ENCODE assay signal across 32 cellular contexts in genomic region chr18:76948345-76948744, GRCh38.
"Had no signal": no experiment of that assay in that cellular context is flagged by ENCODE, and none has a peak within 500 bp of the region (broad histone marks: within the 10 kb centered on the region; RNA-seq: fewer than 3 reads in every experiment).

No MANE protein-coding gene starts in this region.

- H3K4me3 ChIP-seq: adrenal gland, cardiac muscle cell, pancreas, psoas muscle, sigmoid colon, thyroid gland, upper lobe of left lung, vagina had no signal

- H3K27ac Mint-ChIP-seq: activated CD4-positive, alpha-beta memory T cell treated with anti-CD3 and anti-CD28 coated beads, Interleukin-2, amount 10 ng/mL, durations not matched to agents 7 days and 5 days; activated naive CD8-positive, alpha-beta T cell treated with anti-CD3 and anti-CD28 coated beads for 36 hours; brain; stimulated activated memory B cell treated with anti-CD40 and anti-IgM and Interleukin-4, amounts not matched to agents 10 μg/mL and 1 μg/mL and 100 μg/mL, for 72 hours; stimulated activated naive CD8-positive, alpha-beta T cell treated with anti-CD3 and anti-CD28 coated beads, Interleukin-15, amount 100 ng/mL, for 72 hours had no signal

- H3K9me3 ChIP-seq: adrenal gland, pancreas, psoas muscle, sigmoid colon, thyroid gland, upper lobe of left lung, vagina had no signal

- H3K27me3 Mint-ChIP-seq: activated CD4-positive, alpha-beta memory T cell treated with anti-CD3 and anti-CD28 coated beads, Interleukin-2, amount 10 ng/mL, durations not matched to agents 7 days and 5 days; activated naive CD8-positive, alpha-beta T cell treated with anti-CD3 and anti-CD28 coated beads for 36 hours; brain; naive B cell; stimulated activated memory B cell treated with anti-CD40 and anti-IgM and Interleukin-4, amounts not matched to agents 10 μg/mL and 1 μg/mL and 100 μg/mL, for 72 hours; stimulated activated naive CD8-positive, alpha-beta T cell treated with anti-CD3 and anti-CD28 coated beads, Interleukin-15, amount 100 ng/mL, for 72 hours had no signal

- H3K9me3 Mint-ChIP-seq: activated CD4-positive, alpha-beta memory T cell treated with anti-CD3 and anti-CD28 coated beads, Interleukin-2, amount 10 ng/mL, durations not matched to agents 7 days and 5 days had no signal

- H3K4me3 Mint-ChIP-seq: activated CD4-positive, alpha-beta memory T cell treated with anti-CD3 and anti-CD28 coated beads, Interleukin-2, amount 10 ng/mL, durations not matched to agents 7 days and 5 days; activated naive CD8-positive, alpha-beta T cell treated with anti-CD3 and anti-CD28 coated beads for 36 hours; brain; naive B cell; stimulated activated memory B cell treated with anti-CD40 and anti-IgM and Interleukin-4, amounts not matched to agents 10 μg/mL and 1 μg/mL and 100 μg/mL, for 72 hours; stimulated activated naive CD8-positive, alpha-beta T cell treated with anti-CD3 and anti-CD28 coated beads, Interleukin-15, amount 100 ng/mL, for 72 hours had no signal

- DNase-seq: activated CD4-positive, alpha-beta memory T cell treated with anti-CD3 and anti-CD28 coated beads, Interleukin-2, amount 10 ng/mL, durations not matched to agents 7 days and 5 days; activated CD4-positive, alpha-beta T cell treated with anti-CD3 and anti-CD28 coated beads for 48 hours; activated gamma-delta T cell treated with Interleukin-2 at 50 U/mL for 16 hours; activated naive CD8-positive, alpha-beta T cell treated with anti-CD3 and anti-CD28 coated beads for 36 hours; adrenal gland; aorta; cortex of kidney; foreskin fibroblast; head of caudate nucleus; hippocampal formation; kidney; left colon; mammary epithelial cell; naive B cell; nucleus accumbens; pancreas; psoas muscle; sigmoid colon; small intestine; stimulated activated CD4-positive, alpha-beta T cell treated with anti-CD3 and anti-CD28 coated beads, Interleukin-4, amount 100 ng/mL, for 24 hours; stimulated activated naive CD8-positive, alpha-beta T cell treated with anti-CD3 and anti-CD28 coated beads, Interleukin-15, amount 100 ng/mL, for 72 hours; substantia nigra; T1000; thyroid gland; upper lobe of left lung; WERI-Rb-1 had no signal

- ATAC-seq: activated CD4-positive, CD25-positive, alpha-beta regulatory T cell treated with anti-CD3 and anti-CD28 coated beads, Interleukin-2, amount 50 U/mL, for 24 hours; esophagus mucosa; left colon; pancreas; psoas muscle; stimulated activated memory B cell treated with anti-CD40 and anti-IgM and Interleukin-4, amounts not matched to agents 10 μg/mL and 1 μg/mL and 100 μg/mL, for 72 hours; stimulated activated naive CD8-positive, alpha-beta T cell treated with anti-CD3 and anti-CD28 coated beads, Interleukin-15, amount 100 ng/mL, for 72 hours had no signal

- H3K27me3 ChIP-seq: adrenal gland, cardiac muscle cell, pancreas, sigmoid colon, thyroid gland, upper lobe of left lung, vagina had no signal

- H3K27ac ChIP-seq: adrenal gland, cardiac muscle cell, pancreas, psoas muscle, sigmoid colon, thyroid gland, upper lobe of left lung, vagina, WERI-Rb-1 had no signal

- H3K36me3 ChIP-seq: thyroid gland had no signal
